1 cellular context compared by ENCODE assay signal in the genomic region with DNA sequence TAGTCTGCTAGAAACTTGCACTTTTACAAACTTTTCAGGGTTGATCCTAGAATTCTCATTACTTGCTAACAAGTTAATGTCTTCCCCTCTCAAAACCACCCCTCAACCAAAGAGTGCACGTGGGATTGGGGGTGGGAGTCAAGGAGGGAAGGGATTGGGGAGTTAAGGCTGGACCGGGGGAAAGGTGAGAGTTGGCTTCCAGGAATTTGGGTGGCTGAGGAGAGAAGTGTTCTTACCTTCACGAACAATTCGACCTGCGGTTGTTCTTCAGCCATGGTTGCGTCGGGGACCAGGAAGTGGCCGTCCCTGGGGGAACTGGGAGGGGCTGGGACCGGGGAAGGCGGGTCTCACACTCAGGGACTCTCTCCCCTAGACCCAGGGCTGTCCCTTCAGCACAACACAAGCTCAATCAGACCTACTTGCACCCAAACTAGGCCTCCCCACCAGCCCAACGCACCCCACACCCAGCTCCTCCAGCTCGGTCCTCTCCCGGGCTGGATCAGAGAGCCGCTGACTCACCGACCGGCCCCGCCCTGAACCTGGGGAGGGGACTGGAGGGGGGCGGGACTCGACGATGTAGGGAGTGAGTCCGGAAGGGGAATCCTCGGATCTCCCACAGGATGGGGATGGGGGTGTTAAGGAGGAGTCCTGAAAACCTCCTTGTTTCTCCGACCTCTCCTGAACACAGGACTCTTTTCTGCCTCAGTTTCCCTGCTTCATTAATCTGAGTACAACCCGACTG.
A peak's percentile ranks its signal among the peaks of the same experiment; 100 is the strongest.
TF ChIP-seq lines count a peak whose summit lies in the region.

A gene (minus strand): TSS at position 505 of the 742 bp plus-strand sequence. CDS start 230 bp downstream, at position 275.

TF ChIP-seq in HepG2, 621 proteins besides CTCF, POLR2A, EP300 and RAD21 (continued from another document):
- TF ChIP-seq, protein P1, sequence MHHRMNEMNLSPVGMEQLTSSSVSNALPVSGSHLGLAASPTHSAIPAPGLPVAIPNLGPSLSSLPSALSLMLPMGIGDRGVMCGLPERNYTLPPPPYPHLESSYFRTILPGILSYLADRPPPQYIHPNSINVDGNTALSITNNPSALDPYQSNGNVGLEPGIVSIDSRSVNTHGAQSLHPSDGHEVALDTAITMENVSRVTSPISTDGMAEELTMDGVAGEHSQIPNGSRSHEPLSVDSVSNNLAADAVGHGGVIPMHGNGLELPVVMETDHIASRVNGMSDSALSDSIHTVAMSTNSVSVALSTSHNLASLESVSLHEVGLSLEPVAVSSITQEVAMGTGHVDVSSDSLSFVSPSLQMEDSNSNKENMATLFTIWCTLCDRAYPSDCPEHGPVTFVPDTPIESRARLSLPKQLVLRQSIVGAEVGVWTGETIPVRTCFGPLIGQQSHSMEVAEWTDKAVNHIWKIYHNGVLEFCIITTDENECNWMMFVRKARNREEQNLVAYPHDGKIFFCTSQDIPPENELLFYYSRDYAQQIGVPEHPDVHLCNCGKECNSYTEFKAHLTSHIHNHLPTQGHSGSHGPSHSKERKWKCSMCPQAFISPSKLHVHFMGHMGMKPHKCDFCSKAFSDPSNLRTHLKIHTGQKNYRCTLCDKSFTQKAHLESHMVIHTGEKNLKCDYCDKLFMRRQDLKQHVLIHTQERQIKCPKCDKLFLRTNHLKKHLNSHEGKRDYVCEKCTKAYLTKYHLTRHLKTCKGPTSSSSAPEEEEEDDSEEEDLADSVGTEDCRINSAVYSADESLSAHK (CRISPR knock-in tag; IDR thresholded peaks at IDR 0.05; ENCODE audit: borderline replicate concordance) = 0 out of 2 replicates have a peak, but pooled peaks have one; percentile 2
- TF ChIP-seq CCDC6 (CRISPR knock-in tag; IDR thresholded peaks at IDR 0.05) (no peak), ZNF562 (CRISPR knock-in tag; IDR thresholded peaks at IDR 0.05; ENCODE audit: borderline replicate concordance) (no peak), NRL (CRISPR knock-in tag; IDR thresholded peaks at IDR 0.05; ENCODE audit: borderline replicate concordance) (peak; percentile 83; the same call in 1 of the 2 replicates), ZNF484 (CRISPR knock-in tag; IDR thresholded peaks at IDR 0.05; ENCODE audit: borderline replicate concordance, low read depth) (0 out of 2 replicates have a peak, but pooled peaks have one; percentile 61), CBFB (CRISPR knock-in tag; IDR thresholded peaks at IDR 0.05) (0 out of 2 replicates have a peak, but pooled peaks have one; percentile 20), CBX1 (IDR thresholded peaks at IDR 0.05; ENCODE audit: low read depth) (peak; percentile 46), ZSCAN25 (CRISPR knock-in tag; IDR thresholded peaks at IDR 0.05) (peak; percentile 86)
- TF ChIP-seq, protein P2, sequence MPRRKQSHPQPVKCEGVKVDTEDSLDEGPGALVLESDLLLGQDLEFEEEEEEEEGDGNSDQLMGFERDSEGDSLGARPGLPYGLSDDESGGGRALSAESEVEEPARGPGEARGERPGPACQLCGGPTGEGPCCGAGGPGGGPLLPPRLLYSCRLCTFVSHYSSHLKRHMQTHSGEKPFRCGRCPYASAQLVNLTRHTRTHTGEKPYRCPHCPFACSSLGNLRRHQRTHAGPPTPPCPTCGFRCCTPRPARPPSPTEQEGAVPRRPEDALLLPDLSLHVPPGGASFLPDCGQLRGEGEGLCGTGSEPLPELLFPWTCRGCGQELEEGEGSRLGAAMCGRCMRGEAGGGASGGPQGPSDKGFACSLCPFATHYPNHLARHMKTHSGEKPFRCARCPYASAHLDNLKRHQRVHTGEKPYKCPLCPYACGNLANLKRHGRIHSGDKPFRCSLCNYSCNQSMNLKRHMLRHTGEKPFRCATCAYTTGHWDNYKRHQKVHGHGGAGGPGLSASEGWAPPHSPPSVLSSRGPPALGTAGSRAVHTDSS (CRISPR knock-in tag; conservative IDR thresholded peaks at IDR 0.05) = no peak
- TF ChIP-seq, protein P3, sequence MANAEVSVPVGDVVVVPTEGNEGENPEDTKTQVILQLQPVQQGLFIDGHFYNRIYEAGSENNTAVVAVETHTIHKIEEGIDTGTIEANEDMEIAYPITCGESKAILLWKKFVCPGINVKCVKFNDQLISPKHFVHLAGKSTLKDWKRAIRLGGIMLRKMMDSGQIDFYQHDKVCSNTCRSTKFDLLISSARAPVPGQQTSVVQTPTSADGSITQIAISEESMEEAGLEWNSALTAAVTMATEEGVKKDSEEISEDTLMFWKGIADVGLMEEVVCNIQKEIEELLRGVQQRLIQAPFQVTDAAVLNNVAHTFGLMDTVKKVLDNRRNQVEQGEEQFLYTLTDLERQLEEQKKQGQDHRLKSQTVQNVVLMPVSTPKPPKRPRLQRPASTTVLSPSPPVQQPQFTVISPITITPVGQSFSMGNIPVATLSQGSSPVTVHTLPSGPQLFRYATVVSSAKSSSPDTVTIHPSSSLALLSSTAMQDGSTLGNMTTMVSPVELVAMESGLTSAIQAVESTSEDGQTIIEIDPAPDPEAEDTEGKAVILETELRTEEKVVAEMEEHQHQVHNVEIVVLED (CRISPR knock-in tag; IDR thresholded peaks at IDR 0.05; ENCODE audit: borderline replicate concordance) = no peak; the same call in 1 of the 2 replicates
